Comparison of ENCODE assay signal across 2 cellular contexts in the genomic region with DNA sequence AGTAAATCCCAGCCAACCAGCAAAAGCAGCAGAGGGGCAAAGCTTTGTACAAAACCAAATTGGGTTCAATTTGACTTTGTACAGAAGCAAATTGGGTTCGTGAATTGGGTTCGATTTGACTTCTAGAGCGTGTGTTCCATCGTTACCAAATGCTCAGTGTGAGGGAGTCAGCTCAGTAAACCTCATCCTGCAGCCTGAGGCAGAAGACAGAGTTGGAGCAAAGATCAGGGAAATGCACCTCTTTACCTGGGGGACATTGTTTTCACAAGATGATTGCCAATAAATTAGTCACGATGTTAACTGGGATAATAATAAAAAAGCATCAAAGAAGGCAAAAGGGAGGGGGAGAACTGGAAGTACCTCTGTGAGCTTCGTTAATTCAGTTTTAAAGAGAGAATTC.
TF ChIP-seq lines count a peak whose summit lies in the region.

No MANE protein-coding gene starts in this region.

TF ChIP-seq in GM12878, 131 proteins besides CTCF, POLR2A, EP300 and RAD21:
- TF ChIP-seq, protein P1, sequence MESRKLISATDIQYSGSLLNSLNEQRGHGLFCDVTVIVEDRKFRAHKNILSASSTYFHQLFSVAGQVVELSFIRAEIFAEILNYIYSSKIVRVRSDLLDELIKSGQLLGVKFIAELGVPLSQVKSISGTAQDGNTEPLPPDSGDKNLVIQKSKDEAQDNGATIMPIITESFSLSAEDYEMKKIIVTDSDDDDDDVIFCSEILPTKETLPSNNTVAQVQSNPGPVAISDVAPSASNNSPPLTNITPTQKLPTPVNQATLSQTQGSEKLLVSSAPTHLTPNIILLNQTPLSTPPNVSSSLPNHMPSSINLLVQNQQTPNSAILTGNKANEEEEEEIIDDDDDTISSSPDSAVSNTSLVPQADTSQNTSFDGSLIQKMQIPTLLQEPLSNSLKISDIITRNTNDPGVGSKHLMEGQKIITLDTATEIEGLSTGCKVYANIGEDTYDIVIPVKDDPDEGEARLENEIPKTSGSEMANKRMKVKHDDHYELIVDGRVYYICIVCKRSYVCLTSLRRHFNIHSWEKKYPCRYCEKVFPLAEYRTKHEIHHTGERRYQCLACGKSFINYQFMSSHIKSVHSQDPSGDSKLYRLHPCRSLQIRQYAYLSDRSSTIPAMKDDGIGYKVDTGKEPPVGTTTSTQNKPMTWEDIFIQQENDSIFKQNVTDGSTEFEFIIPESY (IDR thresholded peaks at IDR 0.05) = no peak
- no peak for TF ChIP-seq NR2C1 (IDR thresholded peaks at IDR 0.05)
- no peak for TF ChIP-seq NFXL1 (IDR thresholded peaks at IDR 0.05; ENCODE audit: borderline replicate concordance)
- no peak for TF ChIP-seq RAD51 (IDR thresholded peaks at IDR 0.05)
- TF ChIP-seq, protein P2, sequence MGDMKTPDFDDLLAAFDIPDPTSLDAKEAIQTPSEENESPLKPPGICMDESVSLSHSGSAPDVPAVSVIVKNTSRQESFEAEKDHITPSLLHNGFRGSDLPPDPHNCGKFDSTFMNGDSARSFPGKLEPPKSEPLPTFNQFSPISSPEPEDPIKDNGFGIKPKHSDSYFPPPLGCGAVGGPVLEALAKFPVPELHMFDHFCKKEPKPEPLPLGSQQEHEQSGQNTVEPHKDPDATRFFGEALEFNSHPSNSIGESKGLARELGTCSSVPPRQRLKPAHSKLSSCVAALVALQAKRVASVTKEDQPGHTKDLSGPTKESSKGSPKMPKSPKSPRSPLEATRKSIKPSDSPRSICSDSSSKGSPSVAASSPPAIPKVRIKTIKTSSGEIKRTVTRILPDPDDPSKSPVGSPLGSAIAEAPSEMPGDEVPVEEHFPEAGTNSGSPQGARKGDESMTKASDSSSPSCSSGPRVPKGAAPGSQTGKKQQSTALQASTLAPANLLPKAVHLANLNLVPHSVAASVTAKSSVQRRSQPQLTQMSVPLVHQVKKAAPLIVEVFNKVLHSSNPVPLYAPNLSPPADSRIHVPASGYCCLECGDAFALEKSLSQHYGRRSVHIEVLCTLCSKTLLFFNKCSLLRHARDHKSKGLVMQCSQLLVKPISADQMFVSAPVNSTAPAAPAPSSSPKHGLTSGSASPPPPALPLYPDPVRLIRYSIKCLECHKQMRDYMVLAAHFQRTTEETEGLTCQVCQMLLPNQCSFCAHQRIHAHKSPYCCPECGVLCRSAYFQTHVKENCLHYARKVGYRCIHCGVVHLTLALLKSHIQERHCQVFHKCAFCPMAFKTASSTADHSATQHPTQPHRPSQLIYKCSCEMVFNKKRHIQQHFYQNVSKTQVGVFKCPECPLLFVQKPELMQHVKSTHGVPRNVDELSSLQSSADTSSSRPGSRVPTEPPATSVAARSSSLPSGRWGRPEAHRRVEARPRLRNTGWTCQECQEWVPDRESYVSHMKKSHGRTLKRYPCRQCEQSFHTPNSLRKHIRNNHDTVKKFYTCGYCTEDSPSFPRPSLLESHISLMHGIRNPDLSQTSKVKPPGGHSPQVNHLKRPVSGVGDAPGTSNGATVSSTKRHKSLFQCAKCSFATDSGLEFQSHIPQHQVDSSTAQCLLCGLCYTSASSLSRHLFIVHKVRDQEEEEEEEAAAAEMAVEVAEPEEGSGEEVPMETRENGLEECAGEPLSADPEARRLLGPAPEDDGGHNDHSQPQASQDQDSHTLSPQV (IDR thresholded peaks at IDR 0.05) = no peak

TF ChIP-seq in HepG2, 621 proteins besides CTCF, POLR2A, EP300 and RAD21:
- TF ChIP-seq ZNF317 (CRISPR knock-in tag; IDR thresholded peaks at IDR 0.05) (peak; percentile 40; the same call in 1 of the 2 replicates), SAP130 (CRISPR knock-in tag; IDR thresholded peaks at IDR 0.05; ENCODE audit: low read depth) (peak; percentile 6; the same call in 1 of the 2 replicates), ISL2 (CRISPR knock-in tag; IDR thresholded peaks at IDR 0.05) (no peak)
